Comparison of ENCODE assay signal across 8 cellular contexts in the genomic region with DNA sequence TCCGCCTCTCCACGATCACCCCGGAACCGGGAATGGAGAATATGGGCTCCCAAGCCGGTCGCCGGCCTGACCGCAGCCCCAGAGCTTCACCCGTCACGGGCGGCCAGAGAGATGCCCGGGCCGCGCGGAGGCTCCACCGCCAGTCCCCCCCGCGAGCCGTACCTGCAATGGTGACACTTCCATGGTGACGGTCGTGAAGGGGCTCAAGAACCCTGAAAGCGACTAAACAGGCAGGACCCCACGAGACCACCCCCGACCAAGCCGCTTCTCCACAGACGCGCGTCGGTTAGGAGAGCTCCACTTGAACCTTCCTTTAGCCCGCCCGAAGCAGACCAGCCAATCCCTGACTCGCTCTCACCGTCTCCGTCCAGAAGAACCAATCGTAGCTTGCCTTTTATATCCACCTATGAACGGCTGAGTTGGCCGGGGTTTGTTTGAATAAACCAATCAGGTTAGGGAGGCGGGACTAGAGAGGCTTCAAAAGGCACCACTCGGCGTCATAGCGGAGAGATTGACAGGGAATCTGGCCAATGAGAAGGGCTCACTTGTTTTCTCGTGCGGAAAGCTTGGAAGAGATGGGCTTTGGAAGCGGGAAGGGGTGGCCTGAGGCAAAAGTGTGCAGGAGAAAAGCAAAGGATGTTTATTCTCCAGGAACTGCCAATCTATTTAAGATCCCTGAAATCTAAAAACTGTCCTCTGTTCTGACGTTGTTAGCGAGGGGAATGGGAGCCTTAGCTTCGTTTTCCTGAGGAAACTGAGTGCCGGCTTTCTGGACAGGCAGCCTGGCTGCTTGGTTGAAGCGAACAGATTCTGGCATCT. TPM values are rescaled to one million over a fixed set of nuclear protein-coding genes. Genes with fewer than 3 reads are reported as not detected.
DNase-seq lines count a peak whose midpoint lies in the region; ATAC-seq lines count a peak whose summit lies in the region.

A gene with protein sequence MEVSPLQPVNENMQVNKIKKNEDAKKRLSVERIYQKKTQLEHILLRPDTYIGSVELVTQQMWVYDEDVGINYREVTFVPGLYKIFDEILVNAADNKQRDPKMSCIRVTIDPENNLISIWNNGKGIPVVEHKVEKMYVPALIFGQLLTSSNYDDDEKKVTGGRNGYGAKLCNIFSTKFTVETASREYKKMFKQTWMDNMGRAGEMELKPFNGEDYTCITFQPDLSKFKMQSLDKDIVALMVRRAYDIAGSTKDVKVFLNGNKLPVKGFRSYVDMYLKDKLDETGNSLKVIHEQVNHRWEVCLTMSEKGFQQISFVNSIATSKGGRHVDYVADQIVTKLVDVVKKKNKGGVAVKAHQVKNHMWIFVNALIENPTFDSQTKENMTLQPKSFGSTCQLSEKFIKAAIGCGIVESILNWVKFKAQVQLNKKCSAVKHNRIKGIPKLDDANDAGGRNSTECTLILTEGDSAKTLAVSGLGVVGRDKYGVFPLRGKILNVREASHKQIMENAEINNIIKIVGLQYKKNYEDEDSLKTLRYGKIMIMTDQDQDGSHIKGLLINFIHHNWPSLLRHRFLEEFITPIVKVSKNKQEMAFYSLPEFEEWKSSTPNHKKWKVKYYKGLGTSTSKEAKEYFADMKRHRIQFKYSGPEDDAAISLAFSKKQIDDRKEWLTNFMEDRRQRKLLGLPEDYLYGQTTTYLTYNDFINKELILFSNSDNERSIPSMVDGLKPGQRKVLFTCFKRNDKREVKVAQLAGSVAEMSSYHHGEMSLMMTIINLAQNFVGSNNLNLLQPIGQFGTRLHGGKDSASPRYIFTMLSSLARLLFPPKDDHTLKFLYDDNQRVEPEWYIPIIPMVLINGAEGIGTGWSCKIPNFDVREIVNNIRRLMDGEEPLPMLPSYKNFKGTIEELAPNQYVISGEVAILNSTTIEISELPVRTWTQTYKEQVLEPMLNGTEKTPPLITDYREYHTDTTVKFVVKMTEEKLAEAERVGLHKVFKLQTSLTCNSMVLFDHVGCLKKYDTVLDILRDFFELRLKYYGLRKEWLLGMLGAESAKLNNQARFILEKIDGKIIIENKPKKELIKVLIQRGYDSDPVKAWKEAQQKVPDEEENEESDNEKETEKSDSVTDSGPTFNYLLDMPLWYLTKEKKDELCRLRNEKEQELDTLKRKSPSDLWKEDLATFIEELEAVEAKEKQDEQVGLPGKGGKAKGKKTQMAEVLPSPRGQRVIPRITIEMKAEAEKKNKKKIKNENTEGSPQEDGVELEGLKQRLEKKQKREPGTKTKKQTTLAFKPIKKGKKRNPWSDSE (N-terminal part only) (minus strand): TSS at position 288 of the 819 bp plus-strand sequence. CDS start 105 bp downstream, at position 183.

- no peak within 1 kb of the TSS for H2BK12ac ChIP-seq in mesenchymal stem cell (ENCODE audit: low read length in 2 of 2)

- H3K9ac ChIP-seq in endocrine pancreas (ENCODE audit: control insufficient read depth, insufficient read depth, low read length) = peak within 1 kb of the TSS; percentile 62
- peak within 1 kb of the TSS; percentile 91 for H3K9ac ChIP-seq in mesenchymal stem cell (ENCODE audit: low read length)

- H3K4me1 ChIP-seq in endocrine pancreas (ENCODE audit: control insufficient read depth, insufficient read depth, low read length) (no peaks in the 10 kb centered on the region), mesenchymal stem cell (ENCODE audit: control insufficient read depth, insufficient read depth, low read depth, low read length) (peaks cover 11% of the 10 kb centered on the region)

- DNase-seq in Caki2 (ENCODE audit: low read depth) (peak; percentile 100), HUDEP-2 (lab: John Stamatoyannopoulos, UW; ENCODE audit: unreplicated experiment in 76 of 76) (peak; percentile 54 to 100 (median 98)), NOMO-1 treated with dmso at 0.1 percent for 144 hours (lab: John Stamatoyannopoulos, UW; ENCODE audit: unreplicated experiment) (peak; percentile 98), mesenchymal stem cell (peak; percentile 100)
- DNase-seq in activated CD8-positive, alpha-beta memory T cell treated with anti-CD3 and anti-CD28 coated beads for 4 hours (ENCODE audit: low read depth in 2 of 2) = peak; percentile 86 to 89
- DNase-seq in stimulated activated CD8-positive, alpha-beta memory T cell treated with anti-CD3 and anti-CD28 coated beads, Interleukin-12 subunit alpha, Interleukin-12 subunit beta, amount 100 ng/mL, for 24 hours (ENCODE audit: extremely low read depth) = peak; percentile 77

- no peak within 1 kb of the TSS for H2BK15ac ChIP-seq in mesenchymal stem cell (ENCODE audit: low read depth, poor library complexity, severe bottlenecking)

- no peaks in the 10 kb centered on the region for H3K36me3 ChIP-seq in endocrine pancreas (ENCODE audit: control insufficient read depth, insufficient read depth, low read length)
- H3K36me3 ChIP-seq in mesenchymal stem cell (ENCODE audit: control insufficient read depth in 1 of 2, insufficient read depth in 2 of 2, low read depth in 1 of 2, low read length in 2 of 2) = no peaks in the 10 kb centered on the region

- 3% methylated on average over 46 of the region's 49 CpGs for WGBS in mesenchymal stem cell

- H2BK120ac ChIP-seq in mesenchymal stem cell (ENCODE audit: low read depth, low read length) = no peak within 1 kb of the TSS

- H3K9me3 ChIP-seq in endocrine pancreas (ENCODE audit: control insufficient read depth, low read length) (no peaks in the 10 kb centered on the region), mesenchymal stem cell (ENCODE audit: control insufficient read depth, low read length) (no peaks in the 10 kb centered on the region)

- peak within 1 kb of the TSS; percentile 97 for H3K4me2 ChIP-seq in mesenchymal stem cell (ENCODE audit: low read length, poor library complexity, severe bottlenecking)

- peak within 1 kb of the TSS; percentile 94 for H2AFZ ChIP-seq in mesenchymal stem cell (ENCODE audit: low read depth, low read length)

- peak within 1 kb of the TSS; percentile 74 for H4K8ac ChIP-seq in mesenchymal stem cell (ENCODE audit: low read length)

- peak within 1 kb of the TSS; percentile 1 to 46 for H3K18ac ChIP-seq in mesenchymal stem cell (ENCODE audit: low read depth in 1 of 2, low read length in 2 of 2)

- in situ Hi-C loops in Caki2 (cut with HindIII; ENCODE audit: low pct_unique_long_range_greater_than_20kb, low sequenced_read_pairs) = no loop called here

- peak within 1 kb of the TSS; percentile 26 for H3K27ac ChIP-seq in mesenchymal stem cell (ENCODE audit: low read length, poor library complexity, severe bottlenecking)

- H3K79me1 ChIP-seq in mesenchymal stem cell (replicated peaks; ENCODE audit: low read length, poor library complexity, severe bottlenecking) = peaks cover 2% of the 10 kb centered on the region

- H3K4ac ChIP-seq in mesenchymal stem cell (ENCODE audit: low read depth in 1 of 2, low read length in 2 of 2) = no peak within 1 kb of the TSS

- no peak within 1 kb of the TSS for H2AK5ac ChIP-seq in mesenchymal stem cell (ENCODE audit: low read length, severe bottlenecking)

- no peak within 1 kb of the TSS for H3K23ac ChIP-seq in mesenchymal stem cell (ENCODE audit: low read length in 2 of 2)

- H3K14ac ChIP-seq in mesenchymal stem cell (ENCODE audit: low read length in 2 of 2) = no peak within 1 kb of the TSS

- peak within 1 kb of the TSS; percentile 92 for H2BK5ac ChIP-seq in mesenchymal stem cell (ENCODE audit: low read depth, low read length, poor library complexity, severe bottlenecking)

- H3K27me3 ChIP-seq in endocrine pancreas (ENCODE audit: control insufficient read depth, insufficient read depth, low read length) = no peaks in the 10 kb centered on the region
- no peaks in the 10 kb centered on the region for H3K27me3 ChIP-seq in mesenchymal stem cell (ENCODE audit: control insufficient read depth in 1 of 2, insufficient read depth in 1 of 2, low read length in 2 of 2)

- ATAC-seq in GM21390 (IDR thresholded peaks at IDR 0.05; ENCODE audit: unreplicated experiment) = peak; percentile 89

- peak within 1 kb of the TSS; percentile 3 for H4K91ac ChIP-seq in mesenchymal stem cell (ENCODE audit: low read length)

- H3K4me3 ChIP-seq in endocrine pancreas (ENCODE audit: control insufficient read depth, insufficient read depth, low read length) = peak within 1 kb of the TSS; percentile 59
- H3K4me3 ChIP-seq in mesenchymal stem cell (ENCODE audit: insufficient read depth in 1 of 2, low read depth in 1 of 2, low read length in 2 of 2) = peak within 1 kb of the TSS; percentile 88 to 98

RNA-seq across cellular contexts. Expression of the gene that starts here (rescaled TPM):
- total RNA-seq in Caki2 (2014; rRNA removed; shearing (Covaris generic); ENCODE audit: low replicate concordance) = 131 and 148 TPM in 2 replicates
- 14.5 TPM for polyA plus RNA-seq in mesenchymal stem cell (2013, experiment 1 of 2)
- 15.0 TPM for polyA plus RNA-seq in mesenchymal stem cell (2013, experiment 2 of 2)

Comparison
In these comparisons a context has a peak if more than half of its experiments do, and no peak if none do; other contexts are left out.
1. Peak in every context shown above with its lines: DNase-seq, ATAC-seq, H3K4me3 ChIP-seq and H3K27ac ChIP-seq.